In genomic region chr18:46104128-46104911, GRCh38 we compare ENCODE assay signal across 8 cellular contexts. TPM values are rescaled to one million over a fixed set of nuclear protein-coding genes. Genes with fewer than 3 reads are reported as not detected.
DNase-seq lines count a peak whose midpoint lies in the region; ATAC-seq and TF ChIP-seq lines count a peak whose summit lies in the region.

TSS of gene HAUS1 (plus strand) at chr18:46104385. CDS start at chr18:46104412, 27 bp downstream.

- peaks cover 31% of the 10 kb centered on the region for H3K4me1 Mint-ChIP-seq in activated T-cell treated with anti-CD3 and anti-CD28 coated beads, Interleukin-2, amount 50 U/mL, for 24 hours (ENCODE audit: low read depth)

- peak within 1 kb of the TSS; percentile 91 for H3K4me3 ChIP-seq in Jurkat, Clone E6-1 (ENCODE audit: low read length)
- H3K4me3 ChIP-seq in epithelial cell of proximal tubule (ENCODE audit: low read depth, low read length), result peak within 1 kb of the TSS; percentile 92

- peak within 1 kb of the TSS; percentile 96 for H3K4me3 Mint-ChIP-seq in activated T-cell treated with anti-CD3 and anti-CD28 coated beads, Interleukin-2, amount 50 U/mL, for 24 hours

- H3K36me3 Mint-ChIP-seq in activated T-cell treated with anti-CD3 and anti-CD28 coated beads, Interleukin-2, amount 50 U/mL, for 24 hours (ENCODE audit: low read depth), result peaks cover 45% of the 10 kb centered on the region

- H3K27ac Mint-ChIP-seq in activated T-cell treated with anti-CD3 and anti-CD28 coated beads, Interleukin-2, amount 50 U/mL, for 24 hours, result peak within 1 kb of the TSS; percentile 97

- no peak for TF ChIP-seq CTCF in epithelial cell of proximal tubule (conservative IDR thresholded peaks at IDR 0.05; ENCODE audit: low read depth, low read length)

- H3K9me3 Mint-ChIP-seq in activated T-cell treated with anti-CD3 and anti-CD28 coated beads, Interleukin-2, amount 50 U/mL, for 24 hours, result no peaks in the 10 kb centered on the region

- DNase-seq in DMS114 treated with DMSO at 0.1 percent for 48 hours (lab: John Stamatoyannopoulos, UW; ENCODE audit: unreplicated experiment) (peak; percentile 82), epithelial cell of proximal tubule (ENCODE audit: low read depth) (no peak), mucosa of gallbladder (ENCODE audit: low spot score) (peak; percentile 90)
- peak; percentile 75 for DNase-seq in Jurkat, Clone E6-1 (ENCODE audit: low read depth, low spot score)
- peak; percentile 90 for DNase-seq in activated T-cell treated with anti-CD3 and anti-CD28 coated beads, Interleukin-2, amount 50 U/mL, for 24 hours
- peak; percentile 78 for DNase-seq in stimulated activated CD8-positive, alpha-beta memory T cell treated with anti-CD3 and anti-CD28 coated beads, Interleukin-4, amount 100 ng/mL, for 24 hours (ENCODE audit: low read depth)

- ATAC-seq in GM21529 (IDR thresholded peaks at IDR 0.05; ENCODE audit: unreplicated experiment), result peak; percentile 97

- no peaks in the 10 kb centered on the region for H3K27me3 Mint-ChIP-seq in activated T-cell treated with anti-CD3 and anti-CD28 coated beads, Interleukin-2, amount 50 U/mL, for 24 hours

TF ChIP-seq in PFSK-1, 5 proteins besides CTCF, POLR2A, EP300 and RAD21:
- TF ChIP-seq POLR2AphosphoS5 (IDR thresholded peaks at IDR 0.05; ENCODE audit: low read depth, low read length) (peak; percentile 95), SIN3A (IDR thresholded peaks at IDR 0.05; ENCODE audit: borderline replicate concordance, insufficient read depth, low read length) (peak; percentile 39; the same call in 1 of the 2 replicates), TAF1 (IDR thresholded peaks at IDR 0.05; ENCODE audit: borderline replicate concordance, insufficient read depth, low read length) (peak; percentile 81), FOXP2 (optimal IDR thresholded peaks at IDR 0.05; ENCODE audit: borderline replicate concordance, extremely low read depth, extremely low read length, insufficient read depth) (no peak), REST (IDR thresholded peaks at IDR 0.05; ENCODE audit: insufficient read depth in 1 of 2, low read depth in 2 of 2, low read length in 2 of 2) (peak in 1 of 2 experiments; percentile 48; a peak in 1 of 4 replicates)

RNA-seq across cellular contexts. Expression of gene HAUS1, which starts in this region (rescaled TPM):
- polyA plus RNA-seq in Jurkat, Clone E6-1 (2012; ENCODE audit: insufficient read depth, insufficient read length), result 162 TPM
- polyA plus RNA-seq in PFSK-1 (2012; ENCODE audit: insufficient read length, low read depth), result 34.6 TPM
- total RNA-seq in epithelial cell of proximal tubule (123 and 230 TPM in 2 replicates), mucosa of gallbladder (14.4 TPM)
